ENCODE assay signal across 36 cellular contexts in genomic region chr10:15751048-15751447, GRCh38. TPM values are rescaled to one million over a fixed set of nuclear protein-coding genes. Genes with fewer than 3 reads are reported as not detected.
"Had no signal": no experiment of that assay in that cellular context is flagged by ENCODE, and none has a peak within 500 bp of the region (broad histone marks: within the 10 kb centered on the region; RNA-seq: fewer than 3 reads in every experiment).

No MANE protein-coding gene starts in this region.

- H3K36me3 ChIP-seq: brain microvascular endothelial cell, Peyer's patch, SJCRH30, WERI-Rb-1 had no signal

- H3K27me3 ChIP-seq: brain microvascular endothelial cell, Peyer's patch, SJCRH30 had no signal

- H3K4me1 ChIP-seq: Peyer's patch had no signal

- H3K9me3 ChIP-seq: Peyer's patch, SJCRH30 had no signal

- DNase-seq: activated CD4-positive, alpha-beta memory T cell treated with anti-CD3 and anti-CD28 coated beads, Interleukin-2, amount 10 ng/mL, durations not matched to agents 7 days and 5 days; activated CD4-positive, alpha-beta T cell treated with anti-CD3 and anti-CD28 coated beads for 1 hour; activated CD4-positive, alpha-beta T cell treated with anti-CD3 and anti-CD28 coated beads for 48 hours; activated CD4-positive, CD25-positive, alpha-beta regulatory T cell; activated CD8-positive, alpha-beta memory T cell treated with anti-CD3 and anti-CD28 coated beads for 24 hours; activated CD8-positive, alpha-beta memory T cell treated with anti-CD3 and anti-CD28 coated beads, Interleukin-2, amount 10 ng/mL, durations not matched to agents 7 days and 5 days; activated CD8-positive, alpha-beta memory T cell treated with anti-CD3 and anti-CD28 coated beads, Interleukin-2, amount 50 U/mL, for 48 hours; activated effector memory CD4-positive, alpha-beta T cell treated with Interleukin-2 at 50 U/mL for 16 hours; activated naive CD4-positive, alpha-beta T cell treated with anti-CD3 and anti-CD28 coated beads, Interleukin-2, amount 50 U/mL, for 16 hours; activated naive CD8-positive, alpha-beta T cell treated with anti-CD3 and anti-CD28 coated beads for 36 hours; activated T-cell treated with anti-CD3 and anti-CD28 coated beads, Interleukin-2, amount 50 U/mL, for 48 hours; amniotic stem cell; aorta; brain microvascular endothelial cell; central memory CD4-positive, alpha-beta T cell; NCI-H1092 treated with DMSO at 0.1 percent for 48 hours; NCI-H1417; NCI-H146; NCI-H187; NCI-H2029 treated with DMSO at 0.1 percent for 48 hours; NCI-H2107; NCI-H2171; NCI-H510A; NCI-H526; NCI-H748 treated with DMSO at 0.1 percent for 48 hours; NK-92 treated with Interleukin-12 subunit alpha and Interleukin-12 subunit beta, amount 100 ng/mL, for 24 hours; PC-3; Peyer's patch; SHP77; SJCRH30; T1000; WERI-Rb-1 had no signal

- ATAC-seq: activated CD8-positive, alpha-beta memory T cell treated with anti-CD3 and anti-CD28 coated beads, Interleukin-2, amount 10 ng/mL, durations not matched to agents 7 days and 5 days; PC-3 had no signal

- H3K4me3 ChIP-seq: Peyer's patch, SJCRH30, SK-N-MC had no signal

- H3K27ac ChIP-seq: brain microvascular endothelial cell, Peyer's patch, RWPE1, SJCRH30, SK-N-MC, WERI-Rb-1 had no signal

RNA-seq across cellular contexts. Expression of gene ITGA8, which starts 31.3 kb away (rescaled TPM):
- total RNA-seq: activated CD4-positive, alpha-beta memory T cell treated with anti-CD3 and anti-CD28 coated beads, Interleukin-2, amount 10 ng/mL, durations not matched to agents 7 days and 5 days; activated CD8-positive, alpha-beta memory T cell treated with anti-CD3 and anti-CD28 coated beads, Interleukin-2, amount 10 ng/mL, durations not matched to agents 7 days and 5 days; activated naive CD8-positive, alpha-beta T cell treated with anti-CD3 and anti-CD28 coated beads for 36 hours; PC-3; SJCRH30; T-helper 1 cell treated with Interleukin-12 subunit alpha and Interleukin-12 subunit beta and Interleukin-4 antibody, amounts not matched to agents 30 ng/mL and 1 ng/mL, for 36 hours; T-helper 2 cell treated with Interferon-gamma antibody and Interleukin-4, amounts not matched to agents 100 ng/mL and 5 ng/mL, for 36 hours had no signal
